In the genomic region with DNA sequence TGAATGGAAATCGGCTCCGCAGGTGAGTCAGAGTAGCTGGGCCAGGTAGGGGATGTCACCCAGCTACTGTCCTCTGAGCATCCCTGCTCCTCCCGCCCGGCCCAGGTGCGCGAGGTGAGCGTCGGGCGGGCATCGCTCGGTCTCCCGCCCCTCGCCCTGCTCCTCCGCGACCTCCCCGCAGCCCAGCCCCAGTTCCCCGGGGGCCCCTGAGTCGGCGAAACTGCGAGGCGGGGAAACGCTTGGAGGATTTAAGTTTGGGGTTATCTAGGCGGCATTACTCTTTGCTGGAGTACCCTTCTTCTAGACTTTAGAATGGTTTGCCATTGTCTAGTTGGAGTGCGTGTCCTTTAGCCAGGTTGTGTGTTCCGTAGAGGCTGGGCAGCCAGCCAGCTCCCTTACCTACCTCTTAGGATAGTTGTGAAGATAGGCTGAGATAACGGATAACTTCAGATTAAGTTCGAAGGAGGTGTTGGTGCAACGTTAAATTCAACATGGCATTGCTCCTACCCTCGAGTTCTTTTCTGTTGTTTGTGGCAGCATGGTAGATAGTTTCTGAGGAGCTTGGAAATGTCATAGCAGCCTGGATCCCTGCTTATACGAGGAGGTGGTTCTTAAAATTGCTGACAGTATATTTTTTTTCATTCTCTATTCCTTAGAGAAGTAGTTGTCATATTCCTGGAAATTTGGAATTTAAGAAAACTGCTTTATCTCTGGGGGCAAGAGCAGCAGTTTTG, we compare ENCODE assay signal across 8 cellular contexts. TPM values are rescaled to one million over a fixed set of nuclear protein-coding genes. Genes with fewer than 3 reads are reported as not detected.
DNase-seq lines count a peak whose midpoint lies in the region; ATAC-seq, FAIRE-seq and TF ChIP-seq lines count a peak whose summit lies in the region.

No MANE protein-coding gene starts in this region.

- H3K9me3 ChIP-seq in ES-I3 (ENCODE audit: control insufficient read depth, insufficient read depth, low read length) = no peaks in the 10 kb centered on the region

- DNase-seq in GM23338 (ENCODE audit: low spot score) (no peak), NCI-H1105 (lab: John Stamatoyannopoulos, UW) (peak; percentile 23), astrocyte of the spinal cord (ENCODE audit: low read depth, low spot score) (peak; percentile 13), iPS-NIHi11 (ENCODE audit: low spot score) (peak; percentile 10), D721Med (ENCODE audit: insufficient read length, low spot score) (no peak), SKM-1 (lab: John Stamatoyannopoulos, UW; ENCODE audit: unreplicated experiment) (no peak)
- no peak for DNase-seq in stimulated activated naive CD8-positive, alpha-beta T cell treated with anti-CD3 and anti-CD28 coated beads, Interleukin-15, amount 100 ng/mL, for 72 hours

- in situ Hi-C loops in astrocyte of the spinal cord (cut with HindIII; ENCODE audit: low sequenced_read_pairs) = no loop called here

- H3K4me3 ChIP-seq in GM23338 (peak overlapping the region; percentile 89), astrocyte of the spinal cord (ENCODE audit: low read depth, low read length) (peak overlapping the region; percentile 79)

- H3K9me2 ChIP-seq in GM23338 (ENCODE audit: insufficient read depth) = no peaks in the 10 kb centered on the region

- peak overlapping the region; percentile 96 for H3K4me2 ChIP-seq in GM23338

- H3K79me2 ChIP-seq in GM23338 (replicated peaks; ENCODE audit: insufficient read depth) = peaks cover 52% of the 10 kb centered on the region

- H3K4me3 Mint-ChIP-seq in GM23338 = peak overlapping the region; percentile 98
- peak overlapping the region; percentile 96 to 97 for H3K4me3 Mint-ChIP-seq in stimulated activated naive CD8-positive, alpha-beta T cell treated with anti-CD3 and anti-CD28 coated beads, Interleukin-15, amount 100 ng/mL, for 72 hours

- H3K9ac ChIP-seq in ES-I3 (ENCODE audit: low read depth, low read length) = peak overlapping the region; percentile 90

- H3K36me3 ChIP-seq in ES-I3 (ENCODE audit: insufficient read depth, low read length) = no peaks in the 10 kb centered on the region
- no peaks in the 10 kb centered on the region for H3K36me3 ChIP-seq in GM23338 (ENCODE audit: insufficient read depth)

- peaks cover 4% of the 10 kb centered on the region for H3K27me3 Mint-ChIP-seq in GM23338 (ENCODE audit: insufficient read depth, low read depth, poor library complexity)
- no peaks in the 10 kb centered on the region for H3K27me3 Mint-ChIP-seq in stimulated activated naive CD8-positive, alpha-beta T cell treated with anti-CD3 and anti-CD28 coated beads, Interleukin-15, amount 100 ng/mL, for 72 hours

- peaks cover 9% of the 10 kb centered on the region; the same call in 1 of the 2 replicates for H3F3A ChIP-seq in GM23338 (replicated peaks; ENCODE audit: low read depth)

- H3K36me3 Mint-ChIP-seq in GM23338 (ENCODE audit: low read depth) = no peaks in the 10 kb centered on the region

- peak overlapping the region; percentile 98 for H3K27ac Mint-ChIP-seq in GM23338
- peak overlapping the region; percentile 94 to 97 for H3K27ac Mint-ChIP-seq in stimulated activated naive CD8-positive, alpha-beta T cell treated with anti-CD3 and anti-CD28 coated beads, Interleukin-15, amount 100 ng/mL, for 72 hours

- FAIRE-seq in D721Med (lab: Jason Lieb, UNC) = no peak

- H3K9me3 Mint-ChIP-seq in GM23338 = no peaks in the 10 kb centered on the region
- no peaks in the 10 kb centered on the region for H3K9me3 Mint-ChIP-seq in stimulated activated naive CD8-positive, alpha-beta T cell treated with anti-CD3 and anti-CD28 coated beads, Interleukin-15, amount 100 ng/mL, for 72 hours

- H3K4me1 Mint-ChIP-seq in GM23338 = peaks cover 44% of the 10 kb centered on the region
- peaks cover 45% of the 10 kb centered on the region for H3K4me1 Mint-ChIP-seq in stimulated activated naive CD8-positive, alpha-beta T cell treated with anti-CD3 and anti-CD28 coated beads, Interleukin-15, amount 100 ng/mL, for 72 hours

- H4K20me1 ChIP-seq in GM23338 (replicated peaks; ENCODE audit: insufficient read depth) = no peaks in the 10 kb centered on the region; the same call in none of the 2 replicates

- no peaks in the 10 kb centered on the region for H3K27me3 ChIP-seq in GM23338 (ENCODE audit: insufficient read depth)

- TF ChIP-seq CTCF in GM23338 (conservative IDR thresholded peaks at IDR 0.05; ENCODE audit: low read depth in 2 of 2) = no peak
- no peak for TF ChIP-seq CTCF in astrocyte of the spinal cord (IDR thresholded peaks at IDR 0.05; ENCODE audit: low read depth, low read length)
- TF ChIP-seq CTCF in D721Med (IDR thresholded peaks at IDR 0.05; ENCODE audit: insufficient read depth, missing control alignments) = no peak

- peaks cover 13% of the 10 kb centered on the region; the same call in 1 of the 2 replicates for H3K4me1 ChIP-seq in ES-I3 (ENCODE audit: insufficient read depth, low read length)
- peaks cover 35% of the 10 kb centered on the region for H3K4me1 ChIP-seq in GM23338 (ENCODE audit: insufficient read depth)

- H3K27ac ChIP-seq in GM23338 (ENCODE audit: low read depth) = peak overlapping the region; percentile 98

- peak overlapping the region; percentile 85 for H2AFZ ChIP-seq in GM23338

- ATAC-seq in GM23338 = peak; percentile 59
- no peak for ATAC-seq in stimulated activated naive CD8-positive, alpha-beta T cell treated with anti-CD3 and anti-CD28 coated beads, Interleukin-15, amount 100 ng/mL, for 72 hours

TF ChIP-seq in GM23338, 12 proteins besides CTCF, POLR2A, EP300 and RAD21 (continues in another document):
- no peak for TF ChIP-seq ZNF462 (CRISPR knock-in tag; IDR thresholded peaks at IDR 0.05)
- TF ChIP-seq ZNF331 (CRISPR knock-in tag; IDR thresholded peaks at IDR 0.05; ENCODE audit: low read depth) = no peak
- TF ChIP-seq POLR2AphosphoS5 (IDR thresholded peaks at IDR 0.05; ENCODE audit: low read depth) = no peak

RNA-seq across cellular contexts. Expression of gene AGO3, which starts 0.7 kb away (rescaled TPM):
- total RNA-seq in GM23338 (2014; rRNA removed; shearing (Covaris generic)) = 27.3 and 28.6 TPM in 2 replicates
- 14.1 and 19.2 TPM in 2 replicates for polyA plus RNA-seq in GM23338 (2016; fragmentation: Nextera tagmentation; extraction: Ambion mirVana)

RNA-seq across cellular contexts. Expression of gene AGO1, which starts 48.6 kb away (rescaled TPM):
- 58.5 and 65.1 TPM in 2 replicates for total RNA-seq in GM23338 (2014; rRNA removed; shearing (Covaris generic))
- polyA plus RNA-seq in GM23338 (2016; fragmentation: Nextera tagmentation; extraction: Ambion mirVana) = 8.6 and 10.6 TPM in 2 replicates

Comparison
In these comparisons a context has a peak if more than half of its experiments do, and no peak if none do; other contexts are left out.
1. DNase-seq: peak in NCI-H1105 (single experiment), astrocyte of the spinal cord (single experiment) and iPS-NIHi11 (single experiment); none in GM23338 (single experiment), stimulated activated naive CD8-positive, alpha-beta T cell treated with anti-CD3 and anti-CD28 coated beads, Interleukin-15, amount 100 ng/mL, for 72 hours (0 of 2), D721Med (single experiment) and SKM-1 (single experiment).